ENCODE assay signal across 28 cellular contexts in the genomic region with DNA sequence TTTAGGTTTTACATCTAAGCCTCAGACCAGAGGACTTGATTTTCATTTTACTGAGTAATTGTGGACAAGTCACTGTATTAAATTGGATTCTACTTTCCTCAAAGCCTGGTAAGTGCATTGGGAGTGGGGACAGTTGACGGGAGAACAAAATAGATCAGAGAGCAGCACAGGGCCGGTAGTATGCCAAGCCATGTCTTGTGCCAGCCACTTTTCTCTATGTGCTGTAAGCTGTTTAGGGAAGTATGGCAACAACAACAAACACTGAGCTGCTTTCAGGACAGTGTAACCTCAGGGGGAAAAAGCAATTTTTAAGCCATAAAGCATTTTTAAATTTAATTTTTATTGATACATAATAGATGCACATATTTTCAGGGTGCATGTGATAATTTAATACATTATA.
"Had no signal": no experiment of that assay in that cellular context is flagged by ENCODE, and none has a peak within 500 bp of the region (broad histone marks: within the 10 kb centered on the region; RNA-seq: fewer than 3 reads in every experiment).

No MANE protein-coding gene starts in this region.

- ATAC-seq: mucosa of descending colon; naive thymus-derived CD4-positive, alpha-beta T cell; stimulated activated naive B cell treated with anti-CD40 and anti-IgM and Interleukin-4, amounts not matched to agents 10 μg/mL and 1 μg/mL and 100 μg/mL, for 72 hours; upper lobe of right lung had no signal

- H3K27ac ChIP-seq: colonic mucosa, esophagus muscularis mucosa, prostate gland, skin epidermis, thoracic aorta, tibial nerve, upper lobe of right lung, uterus had no signal

- H3K4me3 ChIP-seq: colonic mucosa, esophagus muscularis mucosa, lung, mucosa of descending colon, prostate gland, skin epidermis, thoracic aorta, tibial nerve, upper lobe of right lung, uterus had no signal

- H3K4me3 Mint-ChIP-seq: central memory CD8-positive, alpha-beta T cell; dendritic cell treated with granulocyte-macrophage colony-stimulating factor and Interleukin-4, amounts not matched to agents 40 ng/mL and 50 ng/mL, for 4 days; endodermal cell; immature natural killer cell; mesothelial cell of epicardium; naive thymus-derived CD4-positive, alpha-beta T cell; nephron; stimulated activated naive B cell treated with anti-CD40 and anti-IgM and Interleukin-4, amounts not matched to agents 10 μg/mL and 1 μg/mL and 100 μg/mL, for 72 hours; stimulated activated naive CD8-positive, alpha-beta T cell treated with anti-CD3 and anti-CD28 coated beads, Interleukin-15, Interleukin-2, amounts not matched to agents 100 ng/mL and 50 ng/mL, for 24 hours had no signal

- H3K9me3 Mint-ChIP-seq: endodermal cell; mesothelial cell of epicardium; nephron; stimulated activated naive CD8-positive, alpha-beta T cell treated with anti-CD3 and anti-CD28 coated beads, Interleukin-15, Interleukin-2, amounts not matched to agents 100 ng/mL and 50 ng/mL, for 24 hours had no signal

- H3K36me3 Mint-ChIP-seq: immature natural killer cell; mesothelial cell of epicardium; naive thymus-derived CD4-positive, alpha-beta T cell; stimulated activated naive B cell treated with anti-CD40 and anti-IgM and Interleukin-4, amounts not matched to agents 10 μg/mL and 1 μg/mL and 100 μg/mL, for 72 hours had no signal

- H3K4me1 ChIP-seq: colonic mucosa, esophagus muscularis mucosa, prostate gland, upper lobe of right lung, uterus had no signal

- H3K27ac Mint-ChIP-seq: dendritic cell treated with granulocyte-macrophage colony-stimulating factor and Interleukin-4, amounts not matched to agents 40 ng/mL and 50 ng/mL, for 4 days; endodermal cell; immature natural killer cell; mesothelial cell of epicardium; naive thymus-derived CD4-positive, alpha-beta T cell; nephron; stimulated activated naive B cell treated with anti-CD40 and anti-IgM and Interleukin-4, amounts not matched to agents 10 μg/mL and 1 μg/mL and 100 μg/mL, for 72 hours; stimulated activated naive CD8-positive, alpha-beta T cell treated with anti-CD3 and anti-CD28 coated beads, Interleukin-15, Interleukin-2, amounts not matched to agents 100 ng/mL and 50 ng/mL, for 24 hours had no signal

- H3K27me3 ChIP-seq: colonic mucosa, esophagus muscularis mucosa, tibial nerve, upper lobe of right lung, uterus had no signal

- H3K9me3 ChIP-seq: colonic mucosa, esophagus muscularis mucosa, mucosa of descending colon, prostate gland, thoracic aorta, tibial nerve, upper lobe of right lung, uterus had no signal

- H3K4me1 Mint-ChIP-seq: central memory CD8-positive, alpha-beta T cell; endodermal cell; immature natural killer cell; naive thymus-derived CD4-positive, alpha-beta T cell; stimulated activated naive B cell treated with anti-CD40 and anti-IgM and Interleukin-4, amounts not matched to agents 10 μg/mL and 1 μg/mL and 100 μg/mL, for 72 hours had no signal

- DNase-seq: colonic mucosa; effector CD8-positive, alpha-beta T cell; endodermal cell; foreskin melanocyte; hypothalamus; immature natural killer cell; islet precursor cell; mesenchymal stem cell; mucosa of descending colon; naive thymus-derived CD4-positive, alpha-beta T cell; nucleus accumbens; right cardiac atrium; stimulated activated CD4-positive, alpha-beta T cell treated with anti-CD3 and anti-CD28 coated beads, Interleukin-15, amount 100 ng/mL, for 24 hours; stimulated activated CD4-positive, alpha-beta T cell treated with anti-CD3 and anti-CD28 coated beads, Interleukin-2, amount 100 ng/mL, for 48 hours; stimulated activated naive B cell treated with anti-CD40 and anti-IgM and Interleukin-4, amounts not matched to agents 10 μg/mL and 1 μg/mL and 100 μg/mL, for 72 hours; upper lobe of right lung; uterus had no signal

- H3K27me3 Mint-ChIP-seq: central memory CD8-positive, alpha-beta T cell; dendritic cell treated with granulocyte-macrophage colony-stimulating factor and Interleukin-4, amounts not matched to agents 40 ng/mL and 50 ng/mL, for 4 days; naive thymus-derived CD4-positive, alpha-beta T cell; stimulated activated naive CD8-positive, alpha-beta T cell treated with anti-CD3 and anti-CD28 coated beads, Interleukin-15, Interleukin-2, amounts not matched to agents 100 ng/mL and 50 ng/mL, for 24 hours had no signal

- H3K36me3 ChIP-seq: colonic mucosa, esophagus muscularis mucosa, prostate gland, thoracic aorta, tibial nerve, upper lobe of right lung, uterus had no signal
